Comparison of ENCODE assay signal across 8 cellular contexts in genomic region chr4:13484045-13484748, GRCh38. TPM values are rescaled to one million over a fixed set of nuclear protein-coding genes. Genes with fewer than 3 reads are reported as not detected.
DNase-seq lines count a peak whose midpoint lies in the region; ATAC-seq and TF ChIP-seq lines count a peak whose summit lies in the region.

Gene RAB28 (minus strand): TSS chr4:13484340.

- CTCF ChIA-PET in activated CD4-positive, alpha-beta T cell treated with anti-CD3 and anti-CD28 coated beads, Interleukin-2, amount 10 ng/mL, durations not matched to agents 7 days and 5 days (lab: Charles Lee): interaction anchor here (0.9 to 1.1 kb wide), 2 partner anchors 9 to 10 kb away, joined by 3 to 4 read pairs; no protein-coding TSS in a partner anchor

- H3K27ac Mint-ChIP-seq in activated CD4-positive, alpha-beta T cell treated with anti-CD3 and anti-CD28 coated beads, Interleukin-2, amount 10 ng/mL, durations not matched to agents 7 days and 5 days: peak within 1 kb of the TSS; percentile 99

- no peak for TF ChIP-seq CTCF in coronary artery (IDR thresholded peaks at IDR 0.05)

- peak within 1 kb of the TSS; percentile 87 for H3K4me3 Mint-ChIP-seq in activated CD4-positive, alpha-beta T cell treated with anti-CD3 and anti-CD28 coated beads, Interleukin-2, amount 10 ng/mL, durations not matched to agents 7 days and 5 days

- peak; percentile 93 for ATAC-seq in GM19372 (IDR thresholded peaks at IDR 0.05; ENCODE audit: low read depth, unreplicated experiment)
- ATAC-seq in HG03521 (IDR thresholded peaks at IDR 0.05; ENCODE audit: unreplicated experiment): peak; percentile 95

- peaks cover 25% of the 10 kb centered on the region for H3K4me1 Mint-ChIP-seq in activated CD4-positive, alpha-beta T cell treated with anti-CD3 and anti-CD28 coated beads, Interleukin-2, amount 10 ng/mL, durations not matched to agents 7 days and 5 days

- H3K27me3 Mint-ChIP-seq in activated CD4-positive, alpha-beta T cell treated with anti-CD3 and anti-CD28 coated beads, Interleukin-2, amount 10 ng/mL, durations not matched to agents 7 days and 5 days: peaks cover 13% of the 10 kb centered on the region

- peak within 1 kb of the TSS; percentile 91 for H3K4me3 ChIP-seq in coronary artery

- H3K27me3 ChIP-seq in layer of hippocampus (ENCODE audit: control insufficient read depth, insufficient read depth, low read length): no peaks in the 10 kb centered on the region

- H3K9me3 Mint-ChIP-seq in activated CD4-positive, alpha-beta T cell treated with anti-CD3 and anti-CD28 coated beads, Interleukin-2, amount 10 ng/mL, durations not matched to agents 7 days and 5 days: no peaks in the 10 kb centered on the region

- POLR2A ChIA-PET in activated CD4-positive, alpha-beta T cell treated with anti-CD3 and anti-CD28 coated beads, Interleukin-2, amount 10 ng/mL, durations not matched to agents 7 days and 5 days (lab: Charles Lee): no interaction called here

- H3K27ac ChIP-seq in coronary artery: peak within 1 kb of the TSS; percentile 96 to 98
- peak within 1 kb of the TSS; percentile 96 for H3K27ac ChIP-seq in layer of hippocampus (ENCODE audit: low read depth, low read length)

- DNase-seq in C1 segment of cervical spinal cord (lab: John Stamatoyannopoulos, UW) (peak; percentile 83 to 100 (median 98)), NCI-H69 (lab: John Stamatoyannopoulos, UW) (peak; percentile 93), coronary artery (ENCODE audit: low spot score) (peak; percentile 96)
- peak; percentile 92 for DNase-seq in activated CD4-positive, alpha-beta T cell treated with anti-CD3 and anti-CD28 coated beads, Interleukin-2, amount 10 ng/mL, durations not matched to agents 7 days and 5 days
- peak; percentile 83 to 89 (median 86) for DNase-seq in stimulated activated CD4-positive, alpha-beta T cell treated with anti-CD3 and anti-CD28 coated beads, Interleukin-1b, Interleukin-23, amount 100 ng/mL, for 24 hours (ENCODE audit: low read depth in 4 of 4, low spot score in 1 of 4)

- H3K36me3 Mint-ChIP-seq in activated CD4-positive, alpha-beta T cell treated with anti-CD3 and anti-CD28 coated beads, Interleukin-2, amount 10 ng/mL, durations not matched to agents 7 days and 5 days (ENCODE audit: low read depth): no peaks in the 10 kb centered on the region

RNA-seq across cellular contexts. Expression of gene RAB28, which starts in this region (rescaled TPM):
- 10 to 100 TPM; 14.6 to 17.3 TPM for total RNA-seq in activated CD4-positive, alpha-beta T cell treated with anti-CD3 and anti-CD28 coated beads, Interleukin-2, amount 10 ng/mL, durations not matched to agents 7 days and 5 days

Comparison
In these comparisons a context has a peak if more than half of its experiments do, and no peak if none do; other contexts are left out.
1. Peak in every context shown above with its lines: DNase-seq, ATAC-seq, H3K4me3 ChIP-seq and H3K27ac ChIP-seq.